In the genomic region with DNA sequence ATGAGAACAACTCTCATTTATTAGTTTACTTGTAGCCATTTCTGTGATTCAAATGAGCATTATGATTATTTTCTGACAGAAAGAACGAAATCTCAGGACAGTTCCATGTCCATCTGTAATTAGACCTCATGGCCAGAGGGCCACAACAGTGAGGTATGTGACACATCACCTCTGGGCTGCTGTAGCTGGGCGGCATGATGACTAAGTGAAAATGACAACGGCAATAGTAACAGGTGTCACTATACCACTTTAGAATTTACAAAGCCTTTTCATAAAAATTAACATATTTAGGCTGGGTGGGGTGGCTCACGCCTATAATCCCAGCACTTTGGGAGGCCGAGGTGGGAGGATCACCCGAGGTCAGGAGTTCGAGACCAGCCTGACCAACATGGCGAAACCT, we compare ENCODE assay signal across 2 cellular contexts.
TF ChIP-seq lines count a peak whose summit lies in the region.

No MANE protein-coding gene starts in this region.

TF ChIP-seq in HEK293, 187 proteins besides CTCF, POLR2A, EP300 and RAD21:
- peak; percentile 57 for TF ChIP-seq SCRT2 (tag by site-specific recombination; IDR thresholded peaks at IDR 0.05)
- no peak for TF ChIP-seq ZBTB21 (tag by site-specific recombination; IDR thresholded peaks at IDR 0.05)
- TF ChIP-seq ZNF169 (tag by site-specific recombination; IDR thresholded peaks at IDR 0.05) = no peak

TF ChIP-seq in HepG2, 621 proteins besides CTCF, POLR2A, EP300 and RAD21:
- TF ChIP-seq ZSCAN25 (CRISPR knock-in tag; IDR thresholded peaks at IDR 0.05) (no peak), ZNF564 (CRISPR knock-in tag; IDR thresholded peaks at IDR 0.05) (no peak), ZNF256 (CRISPR knock-in tag; conservative IDR thresholded peaks at IDR 0.05) (no peak), ZNF101 (CRISPR knock-in tag; IDR thresholded peaks at IDR 0.05; ENCODE audit: borderline replicate concordance, low read depth) (no peak), PRPF4 (IDR thresholded peaks at IDR 0.05; ENCODE audit: low read depth, low read length, poor library complexity, severe bottlenecking) (no peak), JUNB (CRISPR knock-in tag; IDR thresholded peaks at IDR 0.05; ENCODE audit: borderline replicate concordance) (no peak), FOXM1 (CRISPR knock-in tag; IDR thresholded peaks at IDR 0.05) (no peak), MIXL1 (CRISPR knock-in tag; IDR thresholded peaks at IDR 0.05) (no peak), ZNF720 (CRISPR knock-in tag; IDR thresholded peaks at IDR 0.05) (no peak), KLF9 (CRISPR knock-in tag; IDR thresholded peaks at IDR 0.05; ENCODE audit: low read depth) (no peak), ZSCAN12 (CRISPR knock-in tag; IDR thresholded peaks at IDR 0.05) (no peak)
- TF ChIP-seq, protein P1, sequence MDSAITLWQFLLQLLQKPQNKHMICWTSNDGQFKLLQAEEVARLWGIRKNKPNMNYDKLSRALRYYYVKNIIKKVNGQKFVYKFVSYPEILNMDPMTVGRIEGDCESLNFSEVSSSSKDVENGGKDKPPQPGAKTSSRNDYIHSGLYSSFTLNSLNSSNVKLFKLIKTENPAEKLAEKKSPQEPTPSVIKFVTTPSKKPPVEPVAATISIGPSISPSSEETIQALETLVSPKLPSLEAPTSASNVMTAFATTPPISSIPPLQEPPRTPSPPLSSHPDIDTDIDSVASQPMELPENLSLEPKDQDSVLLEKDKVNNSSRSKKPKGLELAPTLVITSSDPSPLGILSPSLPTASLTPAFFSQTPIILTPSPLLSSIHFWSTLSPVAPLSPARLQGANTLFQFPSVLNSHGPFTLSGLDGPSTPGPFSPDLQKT (CRISPR knock-in tag; IDR thresholded peaks at IDR 0.05; ENCODE audit: borderline replicate concordance) = no peak
- TF ChIP-seq, protein P2, sequence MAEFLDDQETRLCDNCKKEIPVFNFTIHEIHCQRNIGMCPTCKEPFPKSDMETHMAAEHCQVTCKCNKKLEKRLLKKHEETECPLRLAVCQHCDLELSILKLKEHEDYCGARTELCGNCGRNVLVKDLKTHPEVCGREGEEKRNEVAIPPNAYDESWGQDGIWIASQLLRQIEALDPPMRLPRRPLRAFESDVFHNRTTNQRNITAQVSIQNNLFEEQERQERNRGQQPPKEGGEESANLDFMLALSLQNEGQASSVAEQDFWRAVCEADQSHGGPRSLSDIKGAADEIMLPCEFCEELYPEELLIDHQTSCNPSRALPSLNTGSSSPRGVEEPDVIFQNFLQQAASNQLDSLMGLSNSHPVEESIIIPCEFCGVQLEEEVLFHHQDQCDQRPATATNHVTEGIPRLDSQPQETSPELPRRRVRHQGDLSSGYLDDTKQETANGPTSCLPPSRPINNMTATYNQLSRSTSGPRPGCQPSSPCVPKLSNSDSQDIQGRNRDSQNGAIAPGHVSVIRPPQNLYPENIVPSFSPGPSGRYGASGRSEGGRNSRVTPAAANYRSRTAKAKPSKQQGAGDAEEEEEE (CRISPR knock-in tag; IDR thresholded peaks at IDR 0.05; ENCODE audit: borderline replicate concordance) = no peak
